Comparison of ENCODE assay signal across 35 cellular contexts in the genomic region with DNA sequence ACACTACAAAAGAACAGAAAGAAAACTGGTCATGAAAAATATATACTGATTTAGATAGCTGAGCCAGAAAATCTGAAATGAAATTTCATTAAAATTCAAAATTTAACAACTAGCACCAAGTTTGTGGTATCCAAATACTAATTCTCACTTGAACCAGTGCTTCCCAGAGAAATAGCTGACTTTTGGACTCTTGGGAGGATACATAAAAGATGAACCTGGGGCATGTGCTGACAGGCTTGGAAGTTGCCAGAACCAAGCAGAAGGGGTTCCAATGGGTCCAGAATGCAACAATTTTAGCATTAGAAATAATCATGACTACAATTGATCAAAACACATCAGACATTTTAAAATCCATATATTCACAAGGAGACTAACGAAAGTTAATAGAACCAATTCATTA.
"Had no signal": no experiment of that assay in that cellular context is flagged by ENCODE, and none has a peak within 500 bp of the region (broad histone marks: within the 10 kb centered on the region; RNA-seq: fewer than 3 reads in every experiment).

No MANE protein-coding gene starts in this region.

- H3K27me3 ChIP-seq: MG63 had no signal

- H3K4me3 ChIP-seq: MG63 had no signal

- H3K27ac ChIP-seq: KMS-11 had no signal

- H3K36me3 ChIP-seq: MG63 had no signal

- H3K4me2 ChIP-seq: KMS-11 had no signal

- DNase-seq: Karpas-422, MG63, MM.1S, MV-4-11, NCI-H1048, NCI-H1092, NCI-H1092 treated with DMSO at 0.1 percent for 48 hours, NCI-H1105, NCI-H1105 treated with DMSO at 0.1 percent for 48 hours, NCI-H1417, NCI-H1417 treated with DMSO at 0.1 percent for 48 hours, NCI-H1436, NCI-H1436 treated with DMSO at 0.1 percent for 48 hours, NCI-H146, NCI-H1694, NCI-H1694 treated with DMSO at 0.1 percent for 48 hours, NCI-H187, NCI-H187 treated with DMSO at 0.1 percent for 48 hours, NCI-H1930, NCI-H2029, NCI-H2029 treated with DMSO at 0.1 percent for 48 hours, NCI-H2081, NCI-H2081 treated with DMSO at 0.1 percent for 48 hours, NCI-H2107, NCI-H2171, NCI-H2171 treated with DMSO at 0.1 percent for 48 hours, NCI-H2227 treated with DMSO at 0.1 percent for 48 hours, NCI-H226, NCI-H345, NCI-H446, NCI-H446 treated with DMSO at 0.1 percent for 48 hours, NCI-H510A, NCI-H510A treated with DMSO at 0.1 percent for 48 hours, NCI-H524 had no signal

- H3K9ac ChIP-seq: KMS-11 had no signal

- H3K9me3 ChIP-seq: MG63 had no signal
